In genomic region chr4:185112104-185112503, GRCh38 we compare ENCODE assay signal across 9 cellular contexts. TPM values are rescaled to one million over a fixed set of nuclear protein-coding genes. Genes with fewer than 3 reads are reported as not detected.
DNase-seq lines count a peak whose midpoint lies in the region; ATAC-seq and TF ChIP-seq lines count a peak whose summit lies in the region.
"Had no signal": no experiment of that assay in that cellular context is flagged by ENCODE, and none has a peak within 500 bp of the region (broad histone marks: within the 10 kb centered on the region; RNA-seq: fewer than 3 reads in every experiment).

No MANE protein-coding gene starts in this region.

- no peak overlapping the region for H3K4me3 ChIP-seq in fibroblast of the aortic adventitia (ENCODE audit: low read depth, low read length)
- H3K4me3 ChIP-seq: ovary had no signal

- H3K36me3 Mint-ChIP-seq in activated T-cell treated with anti-CD3 and anti-CD28 coated beads, Interleukin-2, amount 50 U/mL, for 4 hours (ENCODE audit: insufficient read depth), result no peaks in the 10 kb centered on the region

- DNase-seq in GM04503 (ENCODE audit: low read depth), result peak; percentile 87
- peak; percentile 97 for DNase-seq in SK-MEL-5 (ENCODE audit: low read depth, low spot score)
- peak; percentile 96 for DNase-seq in fibroblast of the aortic adventitia (ENCODE audit: low read depth)
- DNase-seq in renal cortical epithelial cell (ENCODE audit: low read depth), result peak; percentile 99
- no peak for DNase-seq in stimulated activated CD4-positive, alpha-beta T cell treated with anti-CD3 and anti-CD28 coated beads, Interleukin-2, amount 100 ng/mL, for 24 hours
- DNase-seq in activated T-cell treated with anti-CD3 and anti-CD28 coated beads, Interleukin-2, amount 50 U/mL, for 4 hours, result no peak

- ATAC-seq in HG03432 (IDR thresholded peaks at IDR 0.05; ENCODE audit: unreplicated experiment) (no peak), GM18520 (IDR thresholded peaks at IDR 0.05; ENCODE audit: unreplicated experiment) (no peak)
- ATAC-seq in activated T-cell treated with anti-CD3 and anti-CD28 coated beads, Interleukin-2, amount 50 U/mL, for 4 hours, result no peak

- no peaks in the 10 kb centered on the region for H3K9me3 Mint-ChIP-seq in activated T-cell treated with anti-CD3 and anti-CD28 coated beads, Interleukin-2, amount 50 U/mL, for 4 hours

- TF ChIP-seq CTCF in fibroblast of the aortic adventitia (IDR thresholded peaks at IDR 0.05; ENCODE audit: insufficient read depth, low read length), result no peak

- peaks cover 23% of the 10 kb centered on the region for H3K27me3 Mint-ChIP-seq in activated T-cell treated with anti-CD3 and anti-CD28 coated beads, Interleukin-2, amount 50 U/mL, for 4 hours (ENCODE audit: low read depth)

- H3K4me1 Mint-ChIP-seq in activated T-cell treated with anti-CD3 and anti-CD28 coated beads, Interleukin-2, amount 50 U/mL, for 4 hours (ENCODE audit: low read depth), result no peaks in the 10 kb centered on the region

- in situ Hi-C loops in SK-MEL-5 (cut with HindIII; ENCODE audit: low pct_unique_long_range_greater_than_20kb, low sequenced_read_pairs), result no loop called here

- no peak overlapping the region for H3K4me3 Mint-ChIP-seq in activated T-cell treated with anti-CD3 and anti-CD28 coated beads, Interleukin-2, amount 50 U/mL, for 4 hours

RNA-seq across cellular contexts. Expression of gene SLC25A4, which starts 31.0 kb away (rescaled TPM):
- 93.7 and 95.1 TPM in 2 replicates for total RNA-seq in SK-MEL-5 (2014; rRNA removed; shearing (Covaris generic))
- 70.4 and 72.4 TPM in 2 replicates for polyA plus RNA-seq in SK-MEL-5 (2015; cell fraction: cytosol; rRNA removed)
- polyA plus RNA-seq in SK-MEL-5 (2015; cell fraction: nucleus; rRNA removed), result 70.8 and 73.5 TPM in 2 replicates
- total RNA-seq in fibroblast of the aortic adventitia (ENCODE audit: low replicate concordance) (4.3 and 10.8 TPM in 2 replicates), renal cortical epithelial cell (25.7 and 30.9 TPM in 2 replicates)
- total RNA-seq in activated T-cell treated with anti-CD3 and anti-CD28 coated beads, Interleukin-2, amount 50 U/mL, for 4 hours, result 10 to 100 TPM in 1 of 3 donors, 1 to 10 TPM in 2; 8.6 to 11.4 (median 9.6) TPM

Comparison
In these comparisons a context has a peak if more than half of its experiments do, and no peak if none do; other contexts are left out.
1. DNase-seq: peak in GM04503 (single experiment), SK-MEL-5 (single experiment), fibroblast of the aortic adventitia (single experiment) and renal cortical epithelial cell (single experiment); none in stimulated activated CD4-positive, alpha-beta T cell treated with anti-CD3 and anti-CD28 coated beads, Interleukin-2, amount 100 ng/mL, for 24 hours (0 of 2) and activated T-cell treated with anti-CD3 and anti-CD28 coated beads, Interleukin-2, amount 50 U/mL, for 4 hours (single experiment).